ENCODE assay signal across 1 cellular context in the genomic region with DNA sequence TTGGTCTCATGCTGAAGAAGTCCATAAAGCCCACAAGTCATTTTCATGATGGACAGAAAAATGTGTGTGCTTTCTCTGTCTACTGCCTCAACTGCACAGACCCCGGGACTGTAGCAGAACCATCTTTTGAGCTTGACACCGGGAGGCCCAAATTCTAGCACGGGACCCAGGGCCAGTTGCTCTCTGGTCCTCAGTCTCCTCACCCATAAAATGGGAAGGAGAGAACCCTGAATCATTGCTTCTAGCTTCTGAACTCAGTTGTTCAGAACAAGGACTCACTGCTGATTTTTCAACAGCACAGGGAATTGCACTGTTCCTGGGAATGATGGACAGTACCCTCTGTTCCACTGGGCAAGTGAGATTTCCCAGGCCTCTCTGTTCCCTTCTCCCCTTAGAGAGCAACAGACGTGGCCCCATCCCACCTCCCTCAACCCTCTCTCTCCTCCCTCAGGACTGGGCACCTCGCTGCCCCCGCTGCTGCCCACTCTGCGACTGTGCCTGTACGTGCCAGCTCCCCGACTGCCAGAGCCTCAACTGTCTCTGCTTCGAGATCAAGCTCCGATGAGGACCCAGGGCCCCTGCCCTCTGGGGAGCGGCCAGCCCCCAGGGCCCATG.
TF ChIP-seq lines count a peak whose summit lies in the region.

No MANE protein-coding gene starts in this region.

TF ChIP-seq in GM12878, 131 proteins besides CTCF, POLR2A, EP300 and RAD21:
- TF ChIP-seq ZNF24 (IDR thresholded peaks at IDR 0.05) (peak; percentile 87), ZZZ3 (IDR thresholded peaks at IDR 0.05; ENCODE audit: control insufficient read depth, insufficient read length, low read depth) (no peak), GATAD2B (conservative IDR thresholded peaks at IDR 0.05; ENCODE audit: low read depth) (0 out of 2 replicates have a peak, but pooled peaks have one; percentile 14), SMARCA5 (IDR thresholded peaks at IDR 0.05) (0 out of 2 replicates have a peak, but pooled peaks have one; percentile 16)
